ENCODE assay signal across 25 cellular contexts in the genomic region with DNA sequence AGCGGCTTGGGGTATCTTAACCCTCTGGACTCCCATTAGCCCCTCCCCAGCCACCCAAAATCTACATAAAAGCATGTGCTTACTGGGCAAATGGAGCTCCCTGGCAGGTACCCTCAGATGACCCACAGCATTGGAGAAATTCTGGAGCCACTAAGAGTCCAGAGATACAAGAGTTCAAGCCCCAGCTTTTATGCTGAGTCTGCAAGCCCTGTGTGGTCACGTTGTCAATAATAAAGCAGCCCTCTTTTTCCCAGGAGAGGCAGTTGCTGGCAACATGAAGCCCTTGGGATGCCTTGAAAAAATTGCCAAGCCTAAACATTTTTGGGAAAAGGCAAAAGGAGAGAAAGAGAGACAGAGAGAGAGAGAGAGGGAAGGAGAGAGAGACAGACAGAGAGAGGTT.
"Had no signal": no experiment of that assay in that cellular context is flagged by ENCODE, and none has a peak within 500 bp of the region (broad histone marks: within the 10 kb centered on the region; RNA-seq: fewer than 3 reads in every experiment).

No MANE protein-coding gene starts in this region.

- H3K79me2 ChIP-seq: hepatocyte had no signal

- H3K4me2 ChIP-seq: hepatocyte had no signal

- H3K4me1 Mint-ChIP-seq: memory B cell had no signal

- FAIRE-seq: urothelium cell line had no signal

- H3K4me3 ChIP-seq: hepatocyte, left ventricle myocardium inferior, lung, mucosa of descending colon, ovary, right atrium auricular region, skin epidermis, suprapubic skin, thoracic aorta, tibial artery, upper lobe of right lung had no signal

- H3K27ac ChIP-seq: hepatocyte, left ventricle myocardium inferior, ovary, right atrium auricular region, skin epidermis, suprapubic skin, thoracic aorta, tibial artery, upper lobe of right lung had no signal

- ATAC-seq: mucosa of descending colon; naive thymus-derived CD4-positive, alpha-beta T cell; sciatic nerve; upper lobe of right lung had no signal

- H3K9me3 ChIP-seq: mucosa of descending colon, suprapubic skin, thoracic aorta, tibial artery, upper lobe of right lung had no signal

- H3K4me1 ChIP-seq: left ventricle myocardium inferior, right atrium auricular region, suprapubic skin, tibial artery, upper lobe of right lung had no signal

- H3K27me3 ChIP-seq: hepatocyte, ovary, right atrium auricular region, suprapubic skin, tibial artery, upper lobe of right lung had no signal

- H3K36me3 ChIP-seq: ovary, right atrium auricular region, thoracic aorta, upper lobe of right lung had no signal

- H3K4me3 Mint-ChIP-seq: memory B cell; naive thymus-derived CD4-positive, alpha-beta T cell; stimulated activated naive CD8-positive, alpha-beta T cell treated with anti-CD3 and anti-CD28 coated beads, Interleukin-15, Interleukin-2, amounts not matched to agents 100 ng/mL and 50 ng/mL, for 24 hours had no signal

- H3K9me3 Mint-ChIP-seq: memory B cell; naive thymus-derived CD4-positive, alpha-beta T cell; stimulated activated naive CD8-positive, alpha-beta T cell treated with anti-CD3 and anti-CD28 coated beads, Interleukin-15, Interleukin-2, amounts not matched to agents 100 ng/mL and 50 ng/mL, for 24 hours had no signal

- H3K27ac Mint-ChIP-seq: memory B cell; progenitor cell of endocrine pancreas; stimulated activated naive CD8-positive, alpha-beta T cell treated with anti-CD3 and anti-CD28 coated beads, Interleukin-15, Interleukin-2, amounts not matched to agents 100 ng/mL and 50 ng/mL, for 24 hours had no signal

- DNase-seq: islet precursor cell; left ventricle myocardium inferior; midbrain; mucosa of descending colon; naive thymus-derived CD4-positive, alpha-beta T cell; ovary; stimulated activated CD4-positive, alpha-beta T cell treated with anti-CD3 and anti-CD28 coated beads, Interleukin-12 subunit alpha, Interleukin-12 subunit beta, amount 100 ng/mL, for 4 hours; stimulated activated CD4-positive, alpha-beta T cell treated with anti-CD3 and anti-CD28 coated beads, Interleukin-15, amount 100 ng/mL, for 24 hours; stimulated activated CD4-positive, alpha-beta T cell treated with anti-CD3 and anti-CD28 coated beads, Interleukin-2, amount 100 ng/mL, for 24 hours; stimulated activated CD4-positive, alpha-beta T cell treated with anti-CD3 and anti-CD28 coated beads, Interleukin-4, amount 100 ng/mL, for 1 hour; stimulated activated naive CD4-positive, alpha-beta T cell; tibial artery; trophoblast cell; upper lobe of right lung had no signal

- H3K27me3 Mint-ChIP-seq: memory B cell; naive thymus-derived CD4-positive, alpha-beta T cell; progenitor cell of endocrine pancreas; stimulated activated naive CD8-positive, alpha-beta T cell treated with anti-CD3 and anti-CD28 coated beads, Interleukin-15, Interleukin-2, amounts not matched to agents 100 ng/mL and 50 ng/mL, for 24 hours had no signal

- H2AFZ ChIP-seq: hepatocyte had no signal
